1 cellular context compared by ENCODE assay signal in the genomic region with DNA sequence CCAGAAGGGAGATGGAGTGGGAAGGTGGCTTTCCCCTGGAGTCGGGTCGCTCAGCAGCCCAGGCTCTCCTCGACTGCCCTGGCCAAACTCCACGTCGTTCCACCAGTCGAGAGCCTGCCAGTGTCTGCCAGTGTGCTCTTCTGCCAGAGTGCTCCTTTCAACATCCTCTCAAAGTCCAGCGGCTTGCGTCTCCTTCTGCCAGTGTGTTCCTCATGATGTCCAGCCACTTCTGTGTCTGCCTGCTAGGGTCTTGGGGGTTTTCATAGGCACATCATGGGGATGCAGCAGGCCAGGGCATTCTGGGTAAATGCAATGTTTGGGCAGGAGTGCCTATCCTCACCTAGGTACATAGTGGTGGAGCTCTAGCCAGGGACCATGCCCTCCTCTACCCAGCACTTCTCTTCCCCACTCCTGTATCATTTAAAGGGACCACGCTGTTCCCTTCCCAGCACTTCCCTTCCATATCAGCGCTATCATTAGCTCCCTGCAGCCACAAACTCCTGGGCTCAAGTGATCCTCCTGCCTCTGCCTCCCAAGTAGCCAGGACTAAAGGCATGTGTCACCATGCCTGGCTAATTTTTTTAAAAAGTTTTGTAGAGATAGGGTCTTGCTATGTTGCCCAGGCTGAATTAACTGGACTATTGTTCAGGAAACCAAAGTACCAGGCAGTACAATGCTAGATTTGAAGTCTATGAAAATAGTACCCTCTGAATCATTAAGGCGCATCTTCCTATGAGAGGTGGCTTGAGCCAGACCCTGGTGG.
TF ChIP-seq lines count a peak whose summit lies in the region.

No MANE protein-coding gene starts in this region.

TF ChIP-seq in K562, 482 proteins besides CTCF, POLR2A, EP300 and RAD21 (continued from another document and continues in another):
- TF ChIP-seq, protein P1, sequence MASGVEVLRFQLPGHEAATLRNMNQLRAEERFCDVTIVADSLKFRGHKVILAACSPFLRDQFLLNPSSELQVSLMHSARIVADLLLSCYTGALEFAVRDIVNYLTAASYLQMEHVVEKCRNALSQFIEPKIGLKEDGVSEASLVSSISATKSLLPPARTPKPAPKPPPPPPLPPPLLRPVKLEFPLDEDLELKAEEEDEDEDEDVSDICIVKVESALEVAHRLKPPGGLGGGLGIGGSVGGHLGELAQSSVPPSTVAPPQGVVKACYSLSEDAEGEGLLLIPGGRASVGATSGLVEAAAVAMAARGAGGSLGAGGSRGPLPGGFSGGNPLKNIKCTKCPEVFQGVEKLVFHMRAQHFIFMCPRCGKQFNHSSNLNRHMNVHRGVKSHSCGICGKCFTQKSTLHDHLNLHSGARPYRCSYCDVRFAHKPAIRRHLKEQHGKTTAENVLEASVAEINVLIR (CRISPR knock-in tag; IDR thresholded peaks at IDR 0.05): no peak
- TF ChIP-seq ZKSCAN1 (IDR thresholded peaks at IDR 0.05; ENCODE audit: low read depth, low read length): no peak
- no peak for TF ChIP-seq ADNP (tag; IDR thresholded peaks at IDR 0.05)
- TF ChIP-seq, protein P2, sequence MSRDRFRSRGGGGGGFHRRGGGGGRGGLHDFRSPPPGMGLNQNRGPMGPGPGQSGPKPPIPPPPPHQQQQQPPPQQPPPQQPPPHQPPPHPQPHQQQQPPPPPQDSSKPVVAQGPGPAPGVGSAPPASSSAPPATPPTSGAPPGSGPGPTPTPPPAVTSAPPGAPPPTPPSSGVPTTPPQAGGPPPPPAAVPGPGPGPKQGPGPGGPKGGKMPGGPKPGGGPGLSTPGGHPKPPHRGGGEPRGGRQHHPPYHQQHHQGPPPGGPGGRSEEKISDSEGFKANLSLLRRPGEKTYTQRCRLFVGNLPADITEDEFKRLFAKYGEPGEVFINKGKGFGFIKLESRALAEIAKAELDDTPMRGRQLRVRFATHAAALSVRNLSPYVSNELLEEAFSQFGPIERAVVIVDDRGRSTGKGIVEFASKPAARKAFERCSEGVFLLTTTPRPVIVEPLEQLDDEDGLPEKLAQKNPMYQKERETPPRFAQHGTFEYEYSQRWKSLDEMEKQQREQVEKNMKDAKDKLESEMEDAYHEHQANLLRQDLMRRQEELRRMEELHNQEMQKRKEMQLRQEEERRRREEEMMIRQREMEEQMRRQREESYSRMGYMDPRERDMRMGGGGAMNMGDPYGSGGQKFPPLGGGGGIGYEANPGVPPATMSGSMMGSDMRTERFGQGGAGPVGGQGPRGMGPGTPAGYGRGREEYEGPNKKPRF (IDR thresholded peaks at IDR 0.05; ENCODE audit: low read depth, low read length): no peak
- TF ChIP-seq MYBL2 (IDR thresholded peaks at IDR 0.05; ENCODE audit: low read depth): no peak
- 0 out of 2 replicates have a peak, but pooled peaks have one; percentile 60 for TF ChIP-seq MYBL2 (CRISPR knock-in tag; IDR thresholded peaks at IDR 0.05; ENCODE audit: borderline replicate concordance)
- no peak for TF ChIP-seq MTF1 (CRISPR knock-in tag; IDR thresholded peaks at IDR 0.05; ENCODE audit: borderline replicate concordance)
- no peak for TF ChIP-seq PRPF4 (IDR thresholded peaks at IDR 0.05; ENCODE audit: insufficient read depth, low read depth, low read length, poor library complexity, severe bottlenecking)
- TF ChIP-seq TOE1 (IDR thresholded peaks at IDR 0.05; ENCODE audit: borderline replicate concordance): no peak
- TF ChIP-seq TOE1 (CRISPR knock-in tag; IDR thresholded peaks at IDR 0.05; ENCODE audit: borderline replicate concordance, low read depth): no peak
- TF ChIP-seq MAFG (tag; conservative IDR thresholded peaks at IDR 0.05): no peak
- TF ChIP-seq RFX5 (IDR thresholded peaks at IDR 0.05; ENCODE audit: low read depth, low read length): no peak
- no peak for TF ChIP-seq ELF4 (CRISPR knock-in tag; IDR thresholded peaks at IDR 0.05)
- TF ChIP-seq RBM14 (IDR thresholded peaks at IDR 0.05; ENCODE audit: borderline replicate concordance, insufficient read depth, low read depth, low read length): no peak
- TF ChIP-seq NELFE (IDR thresholded peaks at IDR 0.05; ENCODE audit: insufficient read depth, insufficient read length): no peak
- no peak for TF ChIP-seq ETV6 (IDR thresholded peaks at IDR 0.05; ENCODE audit: borderline replicate concordance in 1 of 2, low read depth in 2 of 2, low read length in 1 of 2)
- TF ChIP-seq ETV6 (CRISPR knock-in tag; IDR thresholded peaks at IDR 0.05; ENCODE audit: borderline replicate concordance): no peak
- TF ChIP-seq ZC3H4 (CRISPR knock-in tag; IDR thresholded peaks at IDR 0.05; ENCODE audit: borderline replicate concordance): peak; percentile 17; the same call in 1 of the 2 replicates
- no peak for TF ChIP-seq MCM3 (IDR thresholded peaks at IDR 0.05)
- no peak for TF ChIP-seq FIP1L1 (IDR thresholded peaks at IDR 0.05; ENCODE audit: low read depth, low read length, poor library complexity, severe bottlenecking)
- TF ChIP-seq ZNF583 (CRISPR knock-in tag; IDR thresholded peaks at IDR 0.05): no peak
- TF ChIP-seq, protein P3, sequence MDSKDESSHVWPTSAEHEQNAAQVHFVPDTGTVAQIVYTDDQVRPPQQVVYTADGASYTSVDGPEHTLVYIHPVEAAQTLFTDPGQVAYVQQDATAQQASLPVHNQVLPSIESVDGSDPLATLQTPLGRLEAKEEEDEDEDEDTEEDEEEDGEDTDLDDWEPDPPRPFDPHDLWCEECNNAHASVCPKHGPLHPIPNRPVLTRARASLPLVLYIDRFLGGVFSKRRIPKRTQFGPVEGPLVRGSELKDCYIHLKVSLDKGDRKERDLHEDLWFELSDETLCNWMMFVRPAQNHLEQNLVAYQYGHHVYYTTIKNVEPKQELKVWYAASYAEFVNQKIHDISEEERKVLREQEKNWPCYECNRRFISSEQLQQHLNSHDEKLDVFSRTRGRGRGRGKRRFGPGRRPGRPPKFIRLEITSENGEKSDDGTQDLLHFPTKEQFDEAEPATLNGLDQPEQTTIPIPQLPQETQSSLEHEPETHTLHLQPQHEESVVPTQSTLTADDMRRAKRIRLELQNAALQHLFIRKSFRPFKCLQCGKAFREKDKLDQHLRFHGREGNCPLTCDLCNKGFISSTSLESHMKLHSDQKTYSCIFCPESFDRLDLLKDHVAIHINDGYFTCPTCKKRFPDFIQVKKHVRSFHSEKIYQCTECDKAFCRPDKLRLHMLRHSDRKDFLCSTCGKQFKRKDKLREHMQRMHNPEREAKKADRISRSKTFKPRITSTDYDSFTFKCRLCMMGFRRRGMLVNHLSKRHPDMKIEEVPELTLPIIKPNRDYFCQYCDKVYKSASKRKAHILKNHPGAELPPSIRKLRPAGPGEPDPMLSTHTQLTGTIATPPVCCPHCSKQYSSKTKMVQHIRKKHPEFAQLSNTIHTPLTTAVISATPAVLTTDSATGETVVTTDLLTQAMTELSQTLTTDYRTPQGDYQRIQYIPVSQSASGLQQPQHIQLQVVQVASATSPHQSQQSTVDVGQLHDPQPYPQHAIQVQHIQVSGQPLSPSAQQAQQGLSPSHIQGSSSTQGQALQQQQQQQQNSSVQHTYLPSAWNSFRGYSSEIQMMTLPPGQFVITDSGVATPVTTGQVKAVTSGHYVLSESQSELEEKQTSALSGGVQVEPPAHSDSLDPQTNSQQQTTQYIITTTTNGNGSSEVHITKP (IDR thresholded peaks at IDR 0.05; ENCODE audit: partially characterized antibody): no peak
- TF ChIP-seq HDGF (IDR thresholded peaks at IDR 0.05): no peak
- no peak for TF ChIP-seq CC2D1A (IDR thresholded peaks at IDR 0.05)
- TF ChIP-seq, protein P4, sequence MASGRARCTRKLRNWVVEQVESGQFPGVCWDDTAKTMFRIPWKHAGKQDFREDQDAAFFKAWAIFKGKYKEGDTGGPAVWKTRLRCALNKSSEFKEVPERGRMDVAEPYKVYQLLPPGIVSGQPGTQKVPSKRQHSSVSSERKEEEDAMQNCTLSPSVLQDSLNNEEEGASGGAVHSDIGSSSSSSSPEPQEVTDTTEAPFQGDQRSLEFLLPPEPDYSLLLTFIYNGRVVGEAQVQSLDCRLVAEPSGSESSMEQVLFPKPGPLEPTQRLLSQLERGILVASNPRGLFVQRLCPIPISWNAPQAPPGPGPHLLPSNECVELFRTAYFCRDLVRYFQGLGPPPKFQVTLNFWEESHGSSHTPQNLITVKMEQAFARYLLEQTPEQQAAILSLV (tag; IDR thresholded peaks at IDR 0.05): no peak
- no peak for TF ChIP-seq CHCHD3 (CRISPR knock-in tag; IDR thresholded peaks at IDR 0.05)
- TF ChIP-seq, protein P5, sequence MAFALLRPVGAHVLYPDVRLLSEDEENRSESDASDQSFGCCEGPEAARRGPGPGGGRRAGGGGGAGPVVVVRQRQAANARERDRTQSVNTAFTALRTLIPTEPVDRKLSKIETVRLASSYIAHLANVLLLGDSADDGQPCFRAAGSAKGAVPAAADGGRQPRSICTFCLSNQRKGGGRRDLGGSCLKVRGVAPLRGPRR (CRISPR knock-in tag; IDR thresholded peaks at IDR 0.05): no peak
- TF ChIP-seq, protein P6, sequence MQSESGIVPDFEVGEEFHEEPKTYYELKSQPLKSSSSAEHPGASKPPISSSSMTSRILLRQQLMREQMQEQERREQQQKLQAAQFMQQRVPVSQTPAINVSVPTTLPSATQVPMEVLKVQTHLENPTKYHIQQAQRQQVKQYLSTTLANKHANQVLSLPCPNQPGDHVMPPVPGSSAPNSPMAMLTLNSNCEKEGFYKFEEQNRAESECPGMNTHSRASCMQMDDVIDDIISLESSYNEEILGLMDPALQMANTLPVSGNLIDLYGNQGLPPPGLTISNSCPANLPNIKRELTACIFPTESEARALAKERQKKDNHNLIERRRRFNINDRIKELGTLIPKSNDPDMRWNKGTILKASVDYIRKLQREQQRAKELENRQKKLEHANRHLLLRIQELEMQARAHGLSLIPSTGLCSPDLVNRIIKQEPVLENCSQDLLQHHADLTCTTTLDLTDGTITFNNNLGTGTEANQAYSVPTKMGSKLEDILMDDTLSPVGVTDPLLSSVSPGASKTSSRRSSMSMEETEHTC (IDR thresholded peaks at IDR 0.05): no peak
- no peak for TF ChIP-seq KAT8 (IDR thresholded peaks at IDR 0.05; ENCODE audit: low read depth)
- no peak for TF ChIP-seq SAP30 (IDR thresholded peaks at IDR 0.05; ENCODE audit: borderline replicate concordance, insufficient read depth, low read depth, low read length, poor library complexity, severe bottlenecking)
- no peak for TF ChIP-seq BACH1 (tag; IDR thresholded peaks at IDR 0.05)
- no peak for TF ChIP-seq HLTF (IDR thresholded peaks at IDR 0.05)
- TF ChIP-seq TRIM28 (IDR thresholded peaks at IDR 0.05): no peak
- TF ChIP-seq, protein P7, sequence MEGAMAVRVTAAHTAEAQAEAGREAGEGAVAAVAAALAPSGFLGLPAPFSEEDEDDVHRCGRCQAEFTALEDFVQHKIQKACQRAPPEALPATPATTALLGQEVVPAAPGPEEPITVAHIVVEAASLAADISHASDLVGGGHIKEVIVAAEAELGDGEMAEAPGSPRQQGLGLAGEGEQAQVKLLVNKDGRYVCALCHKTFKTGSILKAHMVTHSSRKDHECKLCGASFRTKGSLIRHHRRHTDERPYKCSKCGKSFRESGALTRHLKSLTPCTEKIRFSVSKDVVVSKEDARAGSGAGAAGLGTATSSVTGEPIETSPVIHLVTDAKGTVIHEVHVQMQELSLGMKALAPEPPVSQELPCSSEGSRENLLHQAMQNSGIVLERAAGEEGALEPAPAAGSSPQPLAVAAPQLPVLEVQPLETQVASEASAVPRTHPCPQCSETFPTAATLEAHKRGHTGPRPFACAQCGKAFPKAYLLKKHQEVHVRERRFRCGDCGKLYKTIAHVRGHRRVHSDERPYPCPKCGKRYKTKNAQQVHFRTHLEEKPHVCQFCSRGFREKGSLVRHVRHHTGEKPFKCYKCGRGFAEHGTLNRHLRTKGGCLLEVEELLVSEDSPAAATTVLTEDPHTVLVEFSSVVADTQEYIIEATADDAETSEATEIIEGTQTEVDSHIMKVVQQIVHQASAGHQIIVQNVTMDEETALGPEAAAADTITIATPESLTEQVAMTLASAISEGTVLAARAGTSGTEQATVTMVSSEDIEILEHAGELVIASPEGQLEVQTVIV (CRISPR knock-in tag; IDR thresholded peaks at IDR 0.05; ENCODE audit: borderline replicate concordance): no peak
- TF ChIP-seq SMAD1 (IDR thresholded peaks at IDR 0.05; ENCODE audit: low read depth, low read length, partially characterized antibody): no peak
- TF ChIP-seq ZC3H11A (IDR thresholded peaks at IDR 0.05; ENCODE audit: low read depth, low read length): no peak
- TF ChIP-seq BRF1 (IDR thresholded peaks at IDR 0.05; ENCODE audit: borderline replicate concordance, extremely low read depth, insufficient read length): no peak
- TF ChIP-seq ETV5 (CRISPR knock-in tag; IDR thresholded peaks at IDR 0.05; ENCODE audit: low read depth): no peak
- TF ChIP-seq FOXA3 (CRISPR knock-in tag; conservative IDR thresholded peaks at IDR 0.05 in 1 of 2, IDR thresholded peaks at IDR 0.05 in 1 of 2): peak in 1 of 2 experiments; percentile 72; a peak in 1 of 4 replicates
- no peak for TF ChIP-seq CREBBP (IDR thresholded peaks at IDR 0.05; ENCODE audit: low read depth, low read length)
- TF ChIP-seq SMARCC2 (IDR thresholded peaks at IDR 0.05; ENCODE audit: low read depth): no peak
- no peak for TF ChIP-seq PHB2 (IDR thresholded peaks at IDR 0.05; ENCODE audit: low read depth)
- TF ChIP-seq RUNX1 (IDR thresholded peaks at IDR 0.05; ENCODE audit: low read depth): no peak
- peak; percentile 45; the same call in 1 of the 2 replicates for TF ChIP-seq STAG1 (CRISPR knock-in tag; IDR thresholded peaks at IDR 0.05; ENCODE audit: borderline replicate concordance)
- TF ChIP-seq POLR2AphosphoS2 (IDR thresholded peaks at IDR 0.05; ENCODE audit: low read length): no peak
- TF ChIP-seq, protein P8, sequence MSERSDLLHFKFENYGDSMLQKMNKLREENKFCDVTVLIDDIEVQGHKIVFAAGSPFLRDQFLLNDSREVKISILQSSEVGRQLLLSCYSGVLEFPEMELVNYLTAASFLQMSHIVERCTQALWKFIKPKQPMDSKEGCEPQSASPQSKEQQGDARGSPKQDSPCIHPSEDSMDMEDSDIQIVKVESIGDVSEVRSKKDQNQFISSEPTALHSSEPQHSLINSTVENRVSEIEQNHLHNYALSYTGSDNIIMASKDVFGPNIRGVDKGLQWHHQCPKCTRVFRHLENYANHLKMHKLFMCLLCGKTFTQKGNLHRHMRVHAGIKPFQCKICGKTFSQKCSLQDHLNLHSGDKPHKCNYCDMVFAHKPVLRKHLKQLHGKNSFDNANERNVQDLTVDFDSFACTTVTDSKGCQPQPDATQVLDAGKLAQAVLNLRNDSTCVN (CRISPR knock-in tag; IDR thresholded peaks at IDR 0.05): no peak
- no peak for TF ChIP-seq ZFP1 (CRISPR knock-in tag; IDR thresholded peaks at IDR 0.05)
- TF ChIP-seq HNRNPH1 (optimal IDR thresholded peaks at IDR 0.05; ENCODE audit: low read depth, low read length): no peak
- no peak for TF ChIP-seq OTX1 (CRISPR knock-in tag; IDR thresholded peaks at IDR 0.05)
- no peak for TF ChIP-seq KDM1A (IDR thresholded peaks at IDR 0.05)
- TF ChIP-seq, protein P9, sequence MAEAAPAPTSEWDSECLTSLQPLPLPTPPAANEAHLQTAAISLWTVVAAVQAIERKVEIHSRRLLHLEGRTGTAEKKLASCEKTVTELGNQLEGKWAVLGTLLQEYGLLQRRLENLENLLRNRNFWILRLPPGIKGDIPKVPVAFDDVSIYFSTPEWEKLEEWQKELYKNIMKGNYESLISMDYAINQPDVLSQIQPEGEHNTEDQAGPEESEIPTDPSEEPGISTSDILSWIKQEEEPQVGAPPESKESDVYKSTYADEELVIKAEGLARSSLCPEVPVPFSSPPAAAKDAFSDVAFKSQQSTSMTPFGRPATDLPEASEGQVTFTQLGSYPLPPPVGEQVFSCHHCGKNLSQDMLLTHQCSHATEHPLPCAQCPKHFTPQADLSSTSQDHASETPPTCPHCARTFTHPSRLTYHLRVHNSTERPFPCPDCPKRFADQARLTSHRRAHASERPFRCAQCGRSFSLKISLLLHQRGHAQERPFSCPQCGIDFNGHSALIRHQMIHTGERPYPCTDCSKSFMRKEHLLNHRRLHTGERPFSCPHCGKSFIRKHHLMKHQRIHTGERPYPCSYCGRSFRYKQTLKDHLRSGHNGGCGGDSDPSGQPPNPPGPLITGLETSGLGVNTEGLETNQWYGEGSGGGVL (CRISPR knock-in tag; IDR thresholded peaks at IDR 0.05): no peak
- no peak for TF ChIP-seq ZNF41 (CRISPR knock-in tag; conservative IDR thresholded peaks at IDR 0.05)
- TF ChIP-seq HCFC1 (IDR thresholded peaks at IDR 0.05; ENCODE audit: low read depth, low read length): no peak
